In genomic region chr1:83998599-83999315, GRCh38 we compare ENCODE assay signal across 8 cellular contexts. TPM values are rescaled to one million over a fixed set of nuclear protein-coding genes. Genes with fewer than 3 reads are reported as not detected.
DNase-seq lines count a peak whose midpoint lies in the region; ATAC-seq and TF ChIP-seq lines count a peak whose summit lies in the region.

TTLL7 (minus strand) TSS chr1:83999132; CDS start chr1:83952211, 46,921 bp downstream.

- H3K27ac ChIP-seq in GM23338 (ENCODE audit: low read depth) (no peak within 1 kb of the TSS), heart left ventricle (peak within 1 kb of the TSS; percentile 41 to 86 (median 72)), upper lobe of left lung (peak within 1 kb of the TSS; percentile 79 to 85 (median 82))

- H3K9me3 ChIP-seq in heart left ventricle, result no peaks in the 10 kb centered on the region
- H3K9me3 ChIP-seq in upper lobe of left lung, result no peaks in the 10 kb centered on the region

- 0 to 1% (median 0%) methylated on average over 9 to 66 of the region's 66 CpGs for WGBS in heart left ventricle, 4 donors
- 1 to 2% methylated on average over 17 to 49 of the region's 66 CpGs for WGBS in upper lobe of left lung, 2 donors

- H3K4me1 Mint-ChIP-seq in GM23338, result peaks cover 10% of the 10 kb centered on the region; the same call in 2 of the 3 replicates
- peaks cover 12% of the 10 kb centered on the region for H3K4me1 Mint-ChIP-seq in activated naive CD8-positive, alpha-beta T cell (ENCODE audit: low read depth)

- H3K4me1 ChIP-seq in GM23338 (ENCODE audit: insufficient read depth) (peaks cover 10% of the 10 kb centered on the region; the same call in 1 of the 2 replicates), heart left ventricle (peaks cover 0 to 24% (median 2%) of the 10 kb centered on the region in 12 donors), upper lobe of left lung (peaks cover 4 to 12% (median 10%) of the 10 kb centered on the region in 4 donors)

- DNase-seq in EH (ENCODE audit: low read depth), result peak; percentile 71
- DNase-seq in GM23338 (ENCODE audit: low spot score), result peak; percentile 87
- DNase-seq in Kasumi-1 (lab: John Stamatoyannopoulos, UW), result peak; percentile 20 to 24
- DNase-seq in SK-MEL-5 (ENCODE audit: low read depth, low spot score), result peak; percentile 53
- peak; percentile 74 to 88 (median 80) for DNase-seq in heart left ventricle
- DNase-seq in pons (ENCODE audit: low spot score), result peak; percentile 66
- DNase-seq in upper lobe of left lung, result peak; percentile 75 to 95

- peaks cover 31% of the 10 kb centered on the region for H3K27me3 Mint-ChIP-seq in GM23338 (ENCODE audit: insufficient read depth, low read depth, poor library complexity)
- H3K27me3 Mint-ChIP-seq in activated naive CD8-positive, alpha-beta T cell, result peaks cover 46% of the 10 kb centered on the region

- TF ChIP-seq EP300 in upper lobe of left lung (IDR thresholded peaks at IDR 0.05), result no peak

- peak within 1 kb of the TSS; percentile 95 for H2AFZ ChIP-seq in GM23338

- H3K4me3 ChIP-seq in GM23338, result peak within 1 kb of the TSS; percentile 86
- H3K4me3 ChIP-seq in heart left ventricle, result peak within 1 kb of the TSS; percentile 64 to 91 (median 78)
- peak within 1 kb of the TSS; percentile 48 to 88 (median 72) for H3K4me3 ChIP-seq in upper lobe of left lung

- H3K36me3 Mint-ChIP-seq in GM23338 (ENCODE audit: low read depth), result no peaks in the 10 kb centered on the region
- H3K36me3 Mint-ChIP-seq in activated naive CD8-positive, alpha-beta T cell, result no peaks in the 10 kb centered on the region

- no peaks in the 10 kb centered on the region for H3K9me2 ChIP-seq in GM23338 (ENCODE audit: insufficient read depth)

- in situ Hi-C loops in SK-MEL-5 (cut with HindIII; ENCODE audit: low pct_unique_long_range_greater_than_20kb, low sequenced_read_pairs), result no loop called here

- TF ChIP-seq CTCF in GM23338 (conservative IDR thresholded peaks at IDR 0.05; ENCODE audit: low read depth in 2 of 2) (no peak), heart left ventricle (IDR thresholded peaks at IDR 0.05) (no peak), upper lobe of left lung (IDR thresholded peaks at IDR 0.05) (no peak)

- H4K20me1 ChIP-seq in GM23338 (replicated peaks; ENCODE audit: insufficient read depth), result 0 out of 2 replicates have a peak, but pooled peaks cover 7% of the 10 kb centered on the region

- H3K27me3 ChIP-seq in GM23338 (ENCODE audit: insufficient read depth) (peaks cover 58% of the 10 kb centered on the region), heart left ventricle (peaks cover 0 to 34% (median 0%) of the 10 kb centered on the region in 9 donors), upper lobe of left lung (peaks cover 0 to 10% (median 3%) of the 10 kb centered on the region in 4 donors)

- TF ChIP-seq POLR2A in heart left ventricle (IDR thresholded peaks at IDR 0.05) (no peak), upper lobe of left lung (IDR thresholded peaks at IDR 0.05) (peak in 1 of 4 donors; percentile 36)

- peak within 1 kb of the TSS; percentile 83 for H3K4me2 ChIP-seq in GM23338

- no peaks in the 10 kb centered on the region for H3F3A ChIP-seq in GM23338 (replicated peaks; ENCODE audit: low read depth)

- intact Hi-C loops in heart left ventricle (cut with DNase I), result loop anchor here in 2 of 10 donors (5.0 to 10.0 kb wide), 2 partner anchors 79 to 126 kb away; no protein-coding TSS in a partner anchor

- H3K36me3 ChIP-seq in GM23338 (ENCODE audit: insufficient read depth), result no peaks in the 10 kb centered on the region
- H3K36me3 ChIP-seq in heart left ventricle, result no peaks in the 10 kb centered on the region
- no peaks in the 10 kb centered on the region for H3K36me3 ChIP-seq in upper lobe of left lung

- H3K27ac Mint-ChIP-seq in GM23338, result peak within 1 kb of the TSS; percentile 62; the same call in 1 of the 2 replicates
- H3K27ac Mint-ChIP-seq in activated naive CD8-positive, alpha-beta T cell, result no peak within 1 kb of the TSS

- H3K79me2 ChIP-seq in GM23338 (replicated peaks; ENCODE audit: insufficient read depth), result no peaks in the 10 kb centered on the region; the same call in 1 of the 2 replicates

- peaks cover 3% of the 10 kb centered on the region; the same call in 1 of the 3 replicates for H3K9me3 Mint-ChIP-seq in GM23338
- no peaks in the 10 kb centered on the region for H3K9me3 Mint-ChIP-seq in activated naive CD8-positive, alpha-beta T cell (ENCODE audit: low read depth)

- peak; percentile 85 for ATAC-seq in GM23338
- ATAC-seq in heart left ventricle, result peak; percentile 72 to 96 (median 93)
- ATAC-seq in upper lobe of left lung (ENCODE audit: low FRiP score in 2 of 2), result peak; percentile 89 to 96

- H3K4me3 Mint-ChIP-seq in GM23338, result peak within 1 kb of the TSS; percentile 88
- peak within 1 kb of the TSS; percentile 87 for H3K4me3 Mint-ChIP-seq in activated naive CD8-positive, alpha-beta T cell

TF ChIP-seq in GM23338, 12 proteins besides CTCF, POLR2A, EP300 and RAD21:
- TF ChIP-seq ZNF114 (CRISPR knock-in tag; IDR thresholded peaks at IDR 0.05) (no peak), CREB1 (CRISPR knock-in tag; IDR thresholded peaks at IDR 0.05; ENCODE audit: low read depth) (0 out of 2 replicates have a peak, but pooled peaks have one; percentile 9), ETS1 (IDR thresholded peaks at IDR 0.05) (no peak), POLR2AphosphoS5 (IDR thresholded peaks at IDR 0.05; ENCODE audit: low read depth) (peak; percentile 74; the same call in 1 of the 2 replicates)

RNA-seq across cellular contexts. Expression of gene TTLL7, which starts in this region (rescaled TPM):
- 2.6 and 4.1 TPM in 2 replicates for total RNA-seq in GM23338 (2014; rRNA removed; shearing (Covaris generic))
- polyA plus RNA-seq in GM23338 (2016; fragmentation: Nextera tagmentation; extraction: Ambion mirVana) (5.1 and 6.7 TPM in 2 replicates), heart left ventricle (1 to 10 TPM in 1 of 2 donors, under 1 TPM in 1; 0.87 to 2.0 TPM)
- 13.3 and 18.7 TPM in 2 replicates for total RNA-seq in SK-MEL-5 (2014; rRNA removed; shearing (Covaris generic))
- polyA plus RNA-seq in SK-MEL-5 (2015; cell fraction: cytosol; rRNA removed), result 6.0 and 9.9 TPM in 2 replicates
- 36.9 and 45.3 TPM in 2 replicates for polyA plus RNA-seq in SK-MEL-5 (2015; cell fraction: nucleus; rRNA removed)
- total RNA-seq in heart left ventricle (10 to 100 TPM in 2 of 9 donors, 1 to 10 TPM in 7; 1.6 to 12.8 (median 3.3) TPM), upper lobe of left lung (10 to 100 TPM in 5 of 6 donors, 1 to 10 TPM in 1; 7.5 to 44.3 (median 21.9) TPM)

Comparison
In these comparisons a context has a peak if more than half of its experiments do, and no peak if none do; other contexts are left out.
1. DNase-seq: peak in every context shown above with its lines; median percentile 87 in GM23338; 85 in upper lobe of left lung; 80 in heart left ventricle; 71 in EH; 66 in pons; 53 in SK-MEL-5; 22 in Kasumi-1.